In genomic region chr9:115104908-115105307, GRCh38 we compare ENCODE assay signal across 16 cellular contexts. TPM values are rescaled to one million over a fixed set of nuclear protein-coding genes. Genes with fewer than 3 reads are reported as not detected.
DNase-seq lines count a peak whose midpoint lies in the region; ATAC-seq and TF ChIP-seq lines count a peak whose summit lies in the region.
"Had no signal": no experiment of that assay in that cellular context is flagged by ENCODE, and none has a peak within 500 bp of the region (broad histone marks: within the 10 kb centered on the region; RNA-seq: fewer than 3 reads in every experiment).

No MANE protein-coding gene starts in this region.

- H3K27ac ChIP-seq in SJSA1 (peak overlapping the region; percentile 27; the same call in 1 of the 2 replicates), smooth muscle cell (ENCODE audit: low read depth) (peak overlapping the region; percentile 43), Karpas-422 (ENCODE audit: low read length) (no peak overlapping the region)

- H3F3A ChIP-seq in smooth muscle cell (ENCODE audit: low read depth): peaks cover 4% of the 10 kb centered on the region

- H3K36me3 ChIP-seq in SJSA1 (no peaks in the 10 kb centered on the region), smooth muscle cell (ENCODE audit: low read depth) (no peaks in the 10 kb centered on the region), Karpas-422 (ENCODE audit: insufficient read depth, low read length) (no peaks in the 10 kb centered on the region)

- DNase-seq in GM03348 (ENCODE audit: low spot score) (peak; percentile 37), SJSA1 (ENCODE audit: low read depth in 1 of 2, low spot score in 2 of 2) (no peak), fibroblast of mammary gland (ENCODE audit: low read depth) (peak; percentile 83), smooth muscle cell (lab: John Stamatoyannopoulos, UW; ENCODE audit: unreplicated experiment) (no peak), Karpas-422 (no peak), COLO668 (lab: John Stamatoyannopoulos, UW; ENCODE audit: unreplicated experiment) (no peak)
- no peak for DNase-seq in NK-92 treated with Interleukin-12 subunit alpha and Interleukin-12 subunit beta, amount 100 ng/mL, for 24 hours (lab: John Stamatoyannopoulos, UW)
- DNase-seq: activated CD4-positive, alpha-beta T cell treated with anti-CD3 and anti-CD28 coated beads for 1 hour; activated CD8-positive, alpha-beta memory T cell treated with anti-CD3 and anti-CD28 coated beads, Interleukin-2, amount 50 U/mL, for 48 hours; activated naive CD4-positive, alpha-beta T cell treated with anti-CD3 and anti-CD28 coated beads, Interleukin-2, amount 10 ng/mL, durations not matched to agents 7 days and 5 days; CD4-positive, CD25-positive, alpha-beta regulatory T cell; midbrain; NCI-H1930; NCI-H526 treated with DMSO at 0.1 percent for 48 hours; stimulated activated naive CD4-positive, alpha-beta T cell treated with Interleukin-2 at 50 U/mL for 16 hours had no signal

- no peak for TF ChIP-seq CTCF in fibroblast of mammary gland (conservative IDR thresholded peaks at IDR 0.05; ENCODE audit: control insufficient read depth, insufficient read depth, low read depth, low read length)
- TF ChIP-seq CTCF in smooth muscle cell (IDR thresholded peaks at IDR 0.05; ENCODE audit: borderline replicate concordance, insufficient read depth, poor library complexity, severe bottlenecking): no peak

- TF ChIP-seq POLR2A in GM18505 (IDR thresholded peaks at IDR 0.05; ENCODE audit: borderline replicate concordance, extremely low read depth, insufficient read depth, insufficient read length): no peak

- H3K4me3 ChIP-seq in SJSA1 (no peak overlapping the region), fibroblast of mammary gland (ENCODE audit: control insufficient read depth, low read depth, low read length) (no peak overlapping the region), smooth muscle cell (no peak overlapping the region), Karpas-422 (ENCODE audit: low read length) (no peak overlapping the region)

- H3K9ac ChIP-seq in smooth muscle cell (ENCODE audit: low read depth) (no peak overlapping the region), Karpas-422 (ENCODE audit: low read length) (no peak overlapping the region)

- H2AFZ ChIP-seq in smooth muscle cell (ENCODE audit: low read depth) (no peak overlapping the region), Karpas-422 (ENCODE audit: low read length) (no peak overlapping the region)

- ATAC-seq in GM18505 (IDR thresholded peaks at IDR 0.05; ENCODE audit: unreplicated experiment): no peak

- H3K79me2 ChIP-seq in smooth muscle cell (ENCODE audit: low read depth) (peaks cover 72% of the 10 kb centered on the region), Karpas-422 (ENCODE audit: low read length) (no peaks in the 10 kb centered on the region)

- H3K4me1 ChIP-seq in SJSA1 (replicated peaks) (peaks cover 34% of the 10 kb centered on the region), smooth muscle cell (ENCODE audit: low read depth) (peaks cover 4% of the 10 kb centered on the region), Karpas-422 (ENCODE audit: low read length) (no peaks in the 10 kb centered on the region)

- H3K27me3 ChIP-seq in SJSA1 (replicated peaks): no peaks in the 10 kb centered on the region
- no peaks in the 10 kb centered on the region for H3K27me3 ChIP-seq in smooth muscle cell (ENCODE audit: low read depth)
- H3K27me3 ChIP-seq in Karpas-422 (ENCODE audit: low read length): no peaks in the 10 kb centered on the region

- no peaks in the 10 kb centered on the region for H3K9me3 ChIP-seq in SJSA1 (replicated peaks)
- H3K9me3 ChIP-seq in smooth muscle cell (replicated peaks; ENCODE audit: low read depth): no peaks in the 10 kb centered on the region
- no peaks in the 10 kb centered on the region for H3K9me3 ChIP-seq in Karpas-422 (ENCODE audit: low read length)

- no peaks in the 10 kb centered on the region for H3K9me2 ChIP-seq in Karpas-422 (replicated peaks; ENCODE audit: insufficient read depth, low read length)

- H3K4me2 ChIP-seq in smooth muscle cell: peak overlapping the region; percentile 72
- no peak overlapping the region for H3K4me2 ChIP-seq in Karpas-422 (ENCODE audit: low read depth, low read length, poor library complexity, severe bottlenecking)

- WGBS in smooth muscle cell (ENCODE audit: low lambda C conversion rate): 57% methylated on average over 4 of the region's 4 CpGs

- H4K20me1 ChIP-seq in smooth muscle cell (ENCODE audit: low read depth) (peaks cover 13% of the 10 kb centered on the region), Karpas-422 (ENCODE audit: insufficient read depth, low read depth, low read length) (no peaks in the 10 kb centered on the region)

RNA-seq across cellular contexts. Expression of gene TNC, which starts 13.0 kb away (rescaled TPM):
- total RNA-seq in SJSA1 (2014; rRNA removed; shearing (Covaris generic)): 35.7 and 37.6 TPM in 2 replicates
- total RNA-seq in smooth muscle cell: 563 and 581 TPM in 2 replicates
- polyA plus RNA-seq in smooth muscle cell: 365 and 567 TPM in 2 replicates
- total RNA-seq in Karpas-422 (2014; rRNA removed; shearing (Covaris generic); ENCODE audit: low replicate concordance): 0.36 and 0.60 TPM in 2 replicates
- total RNA-seq: CD4-positive, CD25-positive, alpha-beta regulatory T cell had no signal
- polyA plus RNA-seq: CD4-positive, CD25-positive, alpha-beta regulatory T cell had no signal

Comparison
In these comparisons a context has a peak if more than half of its experiments do, and no peak if none do; other contexts are left out.
1. DNase-seq: peak in GM03348 (single experiment) and fibroblast of mammary gland (single experiment); none in SJSA1 (0 of 2), smooth muscle cell (single experiment), Karpas-422 (single experiment), NK-92 treated with Interleukin-12 subunit alpha and Interleukin-12 subunit beta, amount 100 ng/mL, for 24 hours (single experiment) and COLO668 (single experiment).
2. RNA of gene TNC, which starts 13.0 kb away (total RNA-seq): 563 to 581 TPM in smooth muscle cell and 35.7 to 37.6 TPM in SJSA1; 0.36 to 0.60 TPM in Karpas-422; every median in the first group is over 10 times any median in the second.